Comparison of ENCODE assay signal across 13 cellular contexts in genomic region chr9:113585555-113585954, GRCh38.
DNase-seq lines count a peak whose midpoint lies in the region; ATAC-seq and TF ChIP-seq lines count a peak whose summit lies in the region.
"Had no signal": no experiment of that assay in that cellular context is flagged by ENCODE, and none has a peak within 500 bp of the region (broad histone marks: within the 10 kb centered on the region; RNA-seq: fewer than 3 reads in every experiment).

No MANE protein-coding gene starts in this region.

- H3K27me3 ChIP-seq in prostate gland (replicated peaks; ENCODE audit: insufficient read depth): no peaks in the 10 kb centered on the region

- H3K36me3 ChIP-seq in prostate gland: peaks cover 0 to 6% of the 10 kb centered on the region in 2 donors

- CTCF ChIA-PET in T-cell (lab: Charles Lee): interaction anchor here in 1 of 2 donors (0.6 to 1.1 kb wide), 2 partner anchors 59 to 140 kb away, joined by 3 to 8 read pairs; no protein-coding TSS in a partner anchor

- TF ChIP-seq POLR2A in prostate gland (IDR thresholded peaks at IDR 0.05): no peak

- H3K27ac Mint-ChIP-seq in activated CD4-positive, alpha-beta T cell treated with anti-CD3 and anti-CD28 coated beads, Interleukin-2, amount 10 ng/mL, durations not matched to agents 24 days and 14 days: peak overlapping the region; percentile 62
- peak overlapping the region; percentile 64 to 68 for H3K27ac Mint-ChIP-seq in T-cell
- H3K27ac Mint-ChIP-seq in progenitor cell of endocrine pancreas: peak overlapping the region; percentile 74

- H3K9me3 ChIP-seq in prostate gland: no peaks in the 10 kb centered on the region
- H3K9me3 ChIP-seq: A549 had no signal

- H3K4me3 ChIP-seq in epithelial cell of esophagus (ENCODE audit: low read length) (no peak overlapping the region), prostate gland (no peak overlapping the region)
- H3K4me3 ChIP-seq: A549 had no signal

- H3K27me3 Mint-ChIP-seq in activated CD4-positive, alpha-beta T cell treated with anti-CD3 and anti-CD28 coated beads, Interleukin-2, amount 10 ng/mL, durations not matched to agents 24 days and 14 days: no peaks in the 10 kb centered on the region
- H3K27me3 Mint-ChIP-seq in T-cell: no peaks in the 10 kb centered on the region
- H3K27me3 Mint-ChIP-seq in progenitor cell of endocrine pancreas: no peaks in the 10 kb centered on the region

- DNase-seq in activated CD4-positive, alpha-beta T cell treated with anti-CD3 and anti-CD28 coated beads, Interleukin-2, amount 10 ng/mL, durations not matched to agents 24 days and 14 days: no peak
- no peak for DNase-seq in activated CD4-positive, alpha-beta T cell treated with anti-CD3 and anti-CD28 coated beads, Interleukin-2, amount 50 U/mL, for 48 hours
- DNase-seq in T-cell: no peak
- peak; percentile 79 for DNase-seq in epithelial cell of esophagus (ENCODE audit: low read depth)
- DNase-seq in progenitor cell of endocrine pancreas (ENCODE audit: low spot score, unreplicated experiment): no peak
- DNase-seq in prostate gland (ENCODE audit: low spot score): no peak
- DNase-seq in GM20000 (ENCODE audit: low spot score): no peak
- DNase-seq: amniotic stem cell; hypothalamus; NCI-H2171; stimulated activated CD4-positive, alpha-beta T cell treated with anti-CD3 and anti-CD28 coated beads, Interleukin-1b, Interleukin-23, amount 100 ng/mL, for 48 hours had no signal

- POLR2A ChIA-PET in T-cell (lab: Charles Lee): no interaction called here

- peaks cover 67% of the 10 kb centered on the region for H3K4me1 Mint-ChIP-seq in activated CD4-positive, alpha-beta T cell treated with anti-CD3 and anti-CD28 coated beads, Interleukin-2, amount 10 ng/mL, durations not matched to agents 24 days and 14 days
- peaks cover 50 to 90% (median 62%) of the 10 kb centered on the region in 3 donors for H3K4me1 Mint-ChIP-seq in T-cell
- H3K4me1 Mint-ChIP-seq in progenitor cell of endocrine pancreas (ENCODE audit: low read depth): no peaks in the 10 kb centered on the region

- TF ChIP-seq CTCF in epithelial cell of esophagus (IDR thresholded peaks at IDR 0.05; ENCODE audit: insufficient read depth, low read depth, low read length, missing control alignments) (no peak), progenitor cell of endocrine pancreas (IDR thresholded peaks at IDR 0.05; ENCODE audit: unreplicated experiment) (no peak), prostate gland (IDR thresholded peaks at IDR 0.05) (no peak), GM20000 (IDR thresholded peaks at IDR 0.05; ENCODE audit: extremely low read depth, missing control alignments) (no peak)

- no peak for ATAC-seq in T-cell (replicated peaks in 1 of 4)
- no peak for ATAC-seq in HG02571 (IDR thresholded peaks at IDR 0.05; ENCODE audit: unreplicated experiment)
- ATAC-seq: A549 had no signal

- H3K4me3 Mint-ChIP-seq in activated CD4-positive, alpha-beta T cell treated with anti-CD3 and anti-CD28 coated beads, Interleukin-2, amount 10 ng/mL, durations not matched to agents 24 days and 14 days: no peak overlapping the region
- H3K4me3 Mint-ChIP-seq in T-cell (no peak overlapping the region), progenitor cell of endocrine pancreas (ENCODE audit: low read depth) (no peak overlapping the region)

- 92% methylated on average over 2 of the region's 2 CpGs for WGBS in prostate gland

- H3K9me3 Mint-ChIP-seq in activated CD4-positive, alpha-beta T cell treated with anti-CD3 and anti-CD28 coated beads, Interleukin-2, amount 10 ng/mL, durations not matched to agents 24 days and 14 days: no peaks in the 10 kb centered on the region
- H3K9me3 Mint-ChIP-seq in T-cell (no peaks in the 10 kb centered on the region), progenitor cell of endocrine pancreas (ENCODE audit: low read depth) (no peaks in the 10 kb centered on the region)

- intact Hi-C loops in activated CD4-positive, alpha-beta T cell treated with anti-CD3 and anti-CD28 coated beads, Interleukin-2, amount 10 ng/mL, durations not matched to agents 24 days and 14 days (cut with micrococcal nuclease): no loop called here
- intact Hi-C loops in prostate gland (cut with DNase I): loop anchor here (10.0 kb wide), 1 partner anchor 311 kb away; the partner anchor contains the start of genes CDC26 and PRPF4

- H3K4me1 ChIP-seq in prostate gland (replicated peaks): peaks cover 30% of the 10 kb centered on the region

- peak overlapping the region in 1 of 2 donors; percentile 6 for H3K27ac ChIP-seq in prostate gland
- H3K27ac ChIP-seq: A549 had no signal

- peaks cover 52% of the 10 kb centered on the region for H3K36me3 Mint-ChIP-seq in activated CD4-positive, alpha-beta T cell treated with anti-CD3 and anti-CD28 coated beads, Interleukin-2, amount 10 ng/mL, durations not matched to agents 24 days and 14 days (ENCODE audit: low read depth)
- peaks cover 16% of the 10 kb centered on the region for H3K36me3 Mint-ChIP-seq in T-cell
- peaks cover 2% of the 10 kb centered on the region for H3K36me3 Mint-ChIP-seq in progenitor cell of endocrine pancreas (ENCODE audit: insufficient read depth)
